ENCODE assay signal across 36 cellular contexts in genomic region chr5:68612972-68613371, GRCh38.
"Had no signal": no experiment of that assay in that cellular context is flagged by ENCODE, and none has a peak within 500 bp of the region (broad histone marks: within the 10 kb centered on the region; RNA-seq: fewer than 3 reads in every experiment).

No MANE protein-coding gene starts in this region.

- H3K36me3 ChIP-seq: adrenal gland, brain microvascular endothelial cell, breast epithelium had no signal

- H3K27ac ChIP-seq: adrenal gland, body of pancreas, brain microvascular endothelial cell, breast epithelium, VCaP had no signal

- ATAC-seq: activated CD8-positive, alpha-beta T cell treated with anti-CD3 and anti-CD28 coated beads for 36 hours; activated naive CD4-positive, alpha-beta T cell treated with anti-CD3 and anti-CD28 coated beads, Interleukin-2, amount 50 U/mL, for 72 hours; activated T-cell treated with anti-CD3 and anti-CD28 coated beads, Interleukin-2, amount 50 U/mL, for 4 hours; activated T-cell treated with anti-CD3 and anti-CD28 coated beads, Interleukin-2, amount 50 U/mL, for 72 hours; activated T-helper 17 cell treated with anti-CD3 and anti-CD28 coated beads, Interleukin-2, amount 50 U/mL, for 72 hours; body of pancreas had no signal

- H3K4me1 Mint-ChIP-seq: activated CD4-positive, alpha-beta T cell treated with anti-CD3 and anti-CD28 coated beads, Interleukin-2, amount 10 ng/mL, durations not matched to agents 24 days and 14 days; activated naive CD8-positive, alpha-beta T cell treated with anti-CD3 and anti-CD28 coated beads for 36 hours; activated T-helper 17 cell treated with anti-CD3 and anti-CD28 coated beads, Interleukin-2, amount 50 U/mL, for 72 hours had no signal

- DNase-seq: activated B cell treated with CpG ODN at 0.5 μM for 24 hours; activated CD4-positive, alpha-beta memory T cell treated with anti-CD3 and anti-CD28 coated beads for 36 hours; activated CD4-positive, alpha-beta T cell treated with anti-CD3 and anti-CD28 coated beads for 4 hours; activated CD4-positive, alpha-beta T cell treated with anti-CD3 and anti-CD28 coated beads, Interleukin-2, amount 10 ng/mL, durations not matched to agents 24 days and 14 days; activated CD4-positive, alpha-beta T cell treated with anti-CD3 and anti-CD28 coated beads, Interleukin-2, amount 50 U/mL, for 1 hour; activated CD4-positive, alpha-beta T cell treated with anti-CD3 and anti-CD28 coated beads, Interleukin-2, amount 50 U/mL, for 4 hours; activated CD4-positive, CD25-positive, alpha-beta regulatory T cell treated with anti-CD3 and anti-CD28 coated beads, Interleukin-2, amount 50 U/mL, for 72 hours; activated CD8-positive, alpha-beta memory T cell treated with anti-CD3 and anti-CD28 coated beads, Interleukin-2, amount 50 U/mL, for 4 hours; activated CD8-positive, alpha-beta T cell treated with anti-CD3 and anti-CD28 coated beads for 36 hours; activated effector memory CD4-positive, alpha-beta T cell treated with anti-CD3 and anti-CD28 coated beads, Interleukin-2, amount 50 U/mL, for 16 hours; activated gamma-delta T cell treated with Interleukin-2 at 50 U/mL for 16 hours; activated naive CD4-positive, alpha-beta T cell; activated naive CD4-positive, alpha-beta T cell treated with anti-CD3 and anti-CD28 coated beads for 36 hours; activated naive CD4-positive, alpha-beta T cell treated with anti-CD3 and anti-CD28 coated beads, Interleukin-2, amount 50 U/mL, for 16 hours; activated naive CD8-positive, alpha-beta T cell treated with anti-CD3 and anti-CD28 coated beads for 36 hours; activated T-cell treated with anti-CD3 and anti-CD28 coated beads for 4 hours; activated T-cell treated with anti-CD3 and anti-CD28 coated beads, Interleukin-2, amount 50 U/mL, for 1 hour; activated T-cell treated with anti-CD3 and anti-CD28 coated beads, Interleukin-2, amount 50 U/mL, for 4 hours; activated T-cell treated with anti-CD3 and anti-CD28 coated beads, Interleukin-2, amount 50 U/mL, for 72 hours; adrenal gland; amniotic stem cell; aorta; body of pancreas; brain microvascular endothelial cell; central memory CD4-positive, alpha-beta T cell; cerebellar nuclear complex; T-helper 1 cell; T-helper 2 cell; T-helper 9 cell had no signal

- H3K4me3 Mint-ChIP-seq: activated B cell treated with CpG ODN at 0.5 μM for 24 hours; activated CD4-positive, alpha-beta memory T cell treated with anti-CD3 and anti-CD28 coated beads for 36 hours; activated CD4-positive, alpha-beta T cell treated with anti-CD3 and anti-CD28 coated beads, Interleukin-2, amount 10 ng/mL, durations not matched to agents 24 days and 14 days; activated CD8-positive, alpha-beta T cell treated with anti-CD3 and anti-CD28 coated beads for 36 hours; activated naive CD4-positive, alpha-beta T cell treated with anti-CD3 and anti-CD28 coated beads for 36 hours; activated naive CD8-positive, alpha-beta T cell treated with anti-CD3 and anti-CD28 coated beads for 36 hours; activated T-cell treated with anti-CD3 and anti-CD28 coated beads, Interleukin-2, amount 50 U/mL, for 4 hours; activated T-cell treated with anti-CD3 and anti-CD28 coated beads, Interleukin-2, amount 50 U/mL, for 72 hours; activated T-helper 1 cell treated with anti-CD3 and anti-CD28 coated beads, Interleukin-12 subunit alpha, Interleukin-12 subunit beta, Interleukin-2, Interleukin-4 antibody, amounts not matched to agents 30 ng/mL and 10 ng/mL and 1 ng/mL, durations not matched to agents 14 hours and 24 hours and 36 hours; activated T-helper 17 cell treated with anti-CD3 and anti-CD28 coated beads, Interleukin-2, amount 50 U/mL, for 72 hours; T-helper 1 cell treated with Interleukin-12 subunit alpha and Interleukin-12 subunit beta and Interleukin-4 antibody, amounts not matched to agents 30 μg/mL and 1 μg/mL, for 36 hours; T-helper 2 cell treated with Interferon-gamma antibody and Interleukin-4, amounts not matched to agents 5 μg/mL and 100 μg/mL, for 36 hours had no signal

- H3K27me3 ChIP-seq: adrenal gland, body of pancreas, brain microvascular endothelial cell, breast epithelium had no signal

- H3K4me3 ChIP-seq: adrenal gland, body of pancreas, breast epithelium had no signal

- H3K4me1 ChIP-seq: adrenal gland, body of pancreas, breast epithelium had no signal

- H3K27ac Mint-ChIP-seq: activated B cell treated with CpG ODN at 0.5 μM for 24 hours; activated CD4-positive, alpha-beta memory T cell treated with anti-CD3 and anti-CD28 coated beads for 36 hours; activated CD4-positive, alpha-beta T cell treated with anti-CD3 and anti-CD28 coated beads, Interleukin-2, amount 10 ng/mL, durations not matched to agents 24 days and 14 days; activated CD8-positive, alpha-beta T cell treated with anti-CD3 and anti-CD28 coated beads for 36 hours; activated naive CD4-positive, alpha-beta T cell treated with anti-CD3 and anti-CD28 coated beads for 36 hours; activated naive CD4-positive, alpha-beta T cell treated with anti-CD3 and anti-CD28 coated beads, Interleukin-2, amount 50 U/mL, for 72 hours; activated naive CD8-positive, alpha-beta T cell treated with anti-CD3 and anti-CD28 coated beads for 36 hours; activated T-cell treated with anti-CD3 and anti-CD28 coated beads, Interleukin-2, amount 50 U/mL, for 72 hours; activated T-helper 1 cell treated with anti-CD3 and anti-CD28 coated beads, Interleukin-12 subunit alpha, Interleukin-12 subunit beta, Interleukin-2, Interleukin-4 antibody, amounts not matched to agents 30 ng/mL and 10 ng/mL and 1 ng/mL, durations not matched to agents 14 hours and 24 hours and 36 hours; activated T-helper 17 cell treated with anti-CD3 and anti-CD28 coated beads, Interleukin-2, amount 50 U/mL, for 72 hours; T-helper 1 cell treated with Interleukin-12 subunit alpha and Interleukin-12 subunit beta and Interleukin-4 antibody, amounts not matched to agents 30 μg/mL and 1 μg/mL, for 36 hours; T-helper 2 cell treated with Interferon-gamma antibody and Interleukin-4, amounts not matched to agents 5 μg/mL and 100 μg/mL, for 36 hours had no signal

- H3K27me3 Mint-ChIP-seq: activated B cell treated with CpG ODN at 0.5 μM for 24 hours; activated CD4-positive, alpha-beta T cell treated with anti-CD3 and anti-CD28 coated beads, Interleukin-2, amount 10 ng/mL, durations not matched to agents 24 days and 14 days; activated naive CD8-positive, alpha-beta T cell treated with anti-CD3 and anti-CD28 coated beads for 36 hours had no signal
